Comparison of ENCODE assay signal across 8 cellular contexts in the genomic region with DNA sequence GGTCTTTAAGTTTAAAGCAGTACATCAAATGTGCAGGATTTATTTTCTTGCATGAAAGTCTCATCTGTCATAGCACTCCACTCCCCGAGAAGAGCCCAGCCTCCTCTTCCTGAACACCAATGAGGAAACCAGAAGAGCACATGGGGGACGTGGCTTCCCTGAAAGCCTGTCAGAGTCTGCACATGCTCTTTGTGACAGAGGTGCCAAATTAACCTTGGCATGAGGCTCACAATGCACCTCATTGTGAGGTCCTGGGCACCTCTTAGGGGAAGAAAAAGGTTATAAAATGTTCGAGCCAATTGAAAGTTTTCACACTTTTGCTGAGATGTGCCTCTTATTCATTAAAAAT.
A peak's percentile ranks its signal among the peaks of the same experiment; 100 is the strongest.
DNase-seq lines count a peak whose midpoint lies in the region; ATAC-seq and TF ChIP-seq lines count a peak whose summit lies in the region.

No MANE protein-coding gene starts in this region.

- WGBS in transverse colon (ENCODE audit: low coverage in 1 of 2), 2 donors: 5 to 6% methylated on average over 2 to 3 of the region's 3 CpGs

- TF ChIP-seq EP300 in transverse colon (IDR thresholded peaks at IDR 0.05; ENCODE audit: low read depth): no peak

- in situ Hi-C loops in transverse colon (cut with MboI; ENCODE audit: low pct_ligation_motif_present in 1 of 4, low pct_unique_long_range_greater_than_20kb in 1 of 4, low sequenced_read_pairs in 3 of 4): no loop called here

- ATAC-seq in HG02885 (IDR thresholded peaks at IDR 0.05; ENCODE audit: poor library complexity, unreplicated experiment) (no peak), GM21619 (IDR thresholded peaks at IDR 0.05; ENCODE audit: unreplicated experiment) (no peak)

- intact Hi-C loops in transverse colon (cut with DNase I; ENCODE audit: low total_unique reads): no loop called here

- DNase-seq in COLO829 (ENCODE audit: low spot score) (peak; percentile 71), HFF-Myc (ENCODE audit: extremely low read depth, low read depth) (no peak), NOMO-1 treated with DMSO at 0.1 percent for 48 hours (lab: John Stamatoyannopoulos, UW; ENCODE audit: unreplicated experiment) (peak; percentile 47), cerebellum (ENCODE audit: low spot score) (peak; percentile 23), lung microvascular endothelial cell (ENCODE audit: low read depth in 2 of 2) (peak; percentile 73 to 85), transverse colon (peak; percentile 58)

- no peaks in the 10 kb centered on the region for H3K9me3 ChIP-seq in transverse colon

- H3K27ac ChIP-seq in transverse colon: peak overlapping the region; percentile 72 to 76 (median 74)

- peak overlapping the region; percentile 29 for H3K4me3 ChIP-seq in HFF-Myc (replicated peaks; ENCODE audit: low read depth, low read length)
- peak overlapping the region; percentile 12 to 56 (median 36) for H3K4me3 ChIP-seq in transverse colon

- H3K4me1 ChIP-seq in transverse colon: peaks cover 5 to 40% (median 22%) of the 10 kb centered on the region in 4 donors

- H3K27me3 ChIP-seq in transverse colon: no peaks in the 10 kb centered on the region

- H3K36me3 ChIP-seq in transverse colon: no peaks in the 10 kb centered on the region

- TF ChIP-seq POLR2A in transverse colon (IDR thresholded peaks at IDR 0.05): no peak

- TF ChIP-seq CTCF in HFF-Myc (IDR thresholded peaks at IDR 0.05; ENCODE audit: low read depth, low read length, missing control alignments) (no peak), transverse colon (IDR thresholded peaks at IDR 0.05) (no peak)
